9 cellular contexts compared by ENCODE assay signal in the genomic region with DNA sequence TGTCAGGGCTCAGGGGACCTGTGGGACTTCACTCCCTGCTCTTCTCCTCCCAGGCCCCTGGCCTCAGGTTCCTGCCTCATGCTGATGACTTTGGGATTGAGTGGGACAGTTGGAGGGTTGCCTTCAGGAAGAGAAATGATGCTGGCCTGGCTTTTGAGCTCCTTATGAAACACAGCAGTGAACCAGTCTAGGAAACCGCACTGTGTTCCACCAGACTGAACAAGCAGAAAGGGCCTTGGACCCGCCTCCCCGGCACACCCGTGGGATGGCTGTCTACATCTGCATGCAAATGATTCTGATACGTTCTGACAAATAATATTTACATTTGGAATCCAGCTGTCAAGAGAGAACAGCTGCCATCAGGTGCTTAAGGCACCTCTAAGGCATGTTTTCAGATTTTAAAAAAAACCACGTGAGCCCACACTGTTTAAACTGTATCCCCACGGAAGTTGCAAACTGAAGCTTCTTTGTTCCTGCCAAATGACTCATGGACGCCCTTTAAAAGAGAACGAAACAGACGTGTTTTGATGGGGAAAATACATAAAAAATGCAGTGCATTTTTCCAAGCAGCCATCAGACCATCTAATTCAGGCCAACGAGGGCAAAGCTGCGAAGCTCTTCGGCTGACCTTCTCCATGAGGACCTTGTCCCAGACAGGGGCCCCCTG. TPM values are rescaled to one million over a fixed set of nuclear protein-coding genes. Genes with fewer than 3 reads are reported as not detected.
A peak's percentile ranks its signal among the peaks of the same experiment; 100 is the strongest.
DNase-seq lines count a peak whose midpoint lies in the region; ATAC-seq lines count a peak whose summit lies in the region.
"Had no signal": no experiment of that assay in that cellular context is flagged by ENCODE, and none has a peak within 500 bp of the region (broad histone marks: within the 10 kb centered on the region; RNA-seq: fewer than 3 reads in every experiment).

No MANE protein-coding gene starts in this region.

- DNase-seq in DMS79 (lab: John Stamatoyannopoulos, UW) (peak; percentile 86), MG63 (peak; percentile 41), hepatic stellate cell (ENCODE audit: low spot score) (peak; percentile 66)
- no peak for DNase-seq in activated CD4-positive, CD25-positive, alpha-beta regulatory T cell (lab: John Stamatoyannopoulos, UW)
- no peak for DNase-seq in stimulated activated naive CD8-positive, alpha-beta T cell treated with anti-CD3 and anti-CD28 coated beads, Interleukin-15, Interleukin-2, amounts not matched to agents 100 U/mL and 50 U/mL, for 24 hours
- no peak for DNase-seq in activated CD4-positive, alpha-beta T cell treated with anti-CD3 and anti-CD28 coated beads, Interleukin-2, amount 10 ng/mL, durations not matched to agents 24 days and 14 days

- peak overlapping the region; percentile 35 for H3K27ac ChIP-seq in adipose tissue (ENCODE audit: low read depth, low read length)
- H3K27ac ChIP-seq: cardiac muscle cell had no signal

- H3K36me3 Mint-ChIP-seq in activated CD4-positive, alpha-beta T cell treated with anti-CD3 and anti-CD28 coated beads, Interleukin-2, amount 10 ng/mL, durations not matched to agents 24 days and 14 days (ENCODE audit: low read depth): no peaks in the 10 kb centered on the region

- no peak for ATAC-seq in stimulated activated naive CD8-positive, alpha-beta T cell treated with anti-CD3 and anti-CD28 coated beads, Interleukin-15, Interleukin-2, amounts not matched to agents 100 U/mL and 50 U/mL, for 24 hours

- intact Hi-C loops in activated CD4-positive, alpha-beta T cell treated with anti-CD3 and anti-CD28 coated beads, Interleukin-2, amount 10 ng/mL, durations not matched to agents 24 days and 14 days (cut with micrococcal nuclease): no loop called here

- peak overlapping the region; percentile 68 for H3K9ac ChIP-seq in skeletal muscle satellite cell (ENCODE audit: low read depth, low read length)

- H3K4me1 ChIP-seq in skeletal muscle satellite cell (ENCODE audit: control insufficient read depth, insufficient read depth, low read length): peaks cover 50% of the 10 kb centered on the region

- H3K36me3 ChIP-seq in MG63 (no peaks in the 10 kb centered on the region), skeletal muscle satellite cell (ENCODE audit: insufficient read depth, low read length) (no peaks in the 10 kb centered on the region)
- H3K36me3 ChIP-seq: cardiac muscle cell had no signal

- H3K9me3 Mint-ChIP-seq in activated CD4-positive, alpha-beta T cell treated with anti-CD3 and anti-CD28 coated beads, Interleukin-2, amount 10 ng/mL, durations not matched to agents 24 days and 14 days: no peaks in the 10 kb centered on the region

- H3K27ac Mint-ChIP-seq in activated CD4-positive, alpha-beta T cell treated with anti-CD3 and anti-CD28 coated beads, Interleukin-2, amount 10 ng/mL, durations not matched to agents 24 days and 14 days: no peak overlapping the region

- no peak overlapping the region for H3K4me3 ChIP-seq in MG63
- peak overlapping the region; percentile 25 for H3K4me3 ChIP-seq in skeletal muscle satellite cell (ENCODE audit: low read length)
- H3K4me3 ChIP-seq: cardiac muscle cell had no signal

- H3K4me3 Mint-ChIP-seq in activated CD4-positive, alpha-beta T cell treated with anti-CD3 and anti-CD28 coated beads, Interleukin-2, amount 10 ng/mL, durations not matched to agents 24 days and 14 days: no peak overlapping the region

- no peaks in the 10 kb centered on the region for H3K9me3 ChIP-seq in MG63
- no peaks in the 10 kb centered on the region for H3K9me3 ChIP-seq in skeletal muscle satellite cell (replicated peaks; ENCODE audit: low read length)

- H3K4me2 ChIP-seq in skeletal muscle satellite cell (ENCODE audit: low read length): peak overlapping the region; percentile 63

- peaks cover 2% of the 10 kb centered on the region for H3K4me1 Mint-ChIP-seq in activated CD4-positive, alpha-beta T cell treated with anti-CD3 and anti-CD28 coated beads, Interleukin-2, amount 10 ng/mL, durations not matched to agents 24 days and 14 days

- peaks cover 9% of the 10 kb centered on the region for H3K27me3 Mint-ChIP-seq in activated CD4-positive, alpha-beta T cell treated with anti-CD3 and anti-CD28 coated beads, Interleukin-2, amount 10 ng/mL, durations not matched to agents 24 days and 14 days

- no peaks in the 10 kb centered on the region for H3K27me3 ChIP-seq in MG63
- H3K27me3 ChIP-seq in skeletal muscle satellite cell (ENCODE audit: control insufficient read depth, insufficient read depth, low read length): no peaks in the 10 kb centered on the region
- H3K27me3 ChIP-seq: cardiac muscle cell had no signal

- 49 to 63% (median 51%) methylated on average over 13 of the region's 13 CpGs for WGBS in adipose tissue, 3 donors

RNA-seq across cellular contexts. Expression of gene ASAP2, which starts 27.6 kb away (rescaled TPM):
- total RNA-seq in MG63 (2014; rRNA removed; shearing (Covaris generic); ENCODE audit: low replicate concordance): 18.4 and 30.6 TPM in 2 replicates
- polyA plus RNA-seq in adipose tissue: 10 to 100 TPM in 2 of 3 donors, 1 to 10 TPM in 1; 4.1 to 24.0 (median 12.5) TPM
- 43.7 and 51.2 TPM in 2 replicates for total RNA-seq in skeletal muscle satellite cell (2012; rRNA removed)
- 0.40 and 0.83 TPM in 2 replicates for total RNA-seq in activated CD4-positive, alpha-beta T cell treated with anti-CD3 and anti-CD28 coated beads, Interleukin-2, amount 10 ng/mL, durations not matched to agents 24 days and 14 days

Comparison
In these comparisons a context has a peak if more than half of its experiments do, and no peak if none do; other contexts are left out.
1. DNase-seq: peak in DMS79 (single experiment), MG63 (single experiment) and hepatic stellate cell (single experiment); none in activated CD4-positive, CD25-positive, alpha-beta regulatory T cell (0 of 4), stimulated activated naive CD8-positive, alpha-beta T cell treated with anti-CD3 and anti-CD28 coated beads, Interleukin-15, Interleukin-2, amounts not matched to agents 100 U/mL and 50 U/mL, for 24 hours (single experiment) and activated CD4-positive, alpha-beta T cell treated with anti-CD3 and anti-CD28 coated beads, Interleukin-2, amount 10 ng/mL, durations not matched to agents 24 days and 14 days (single experiment).
2. RNA of gene ASAP2, which starts 27.6 kb away (total RNA-seq): 18.4 to 30.6 TPM in MG63; 0.40 to 0.83 TPM in activated CD4-positive, alpha-beta T cell treated with anti-CD3 and anti-CD28 coated beads, Interleukin-2, amount 10 ng/mL, durations not matched to agents 24 days and 14 days; every median in the first group is over 10 times any median in the second.